In genomic region chr16:72270531-72270930, GRCh38 we compare ENCODE assay signal across 16 cellular contexts.
"Had no signal": no experiment of that assay in that cellular context is flagged by ENCODE, and none has a peak within 500 bp of the region (broad histone marks: within the 10 kb centered on the region; RNA-seq: fewer than 3 reads in every experiment).

No MANE protein-coding gene starts in this region.

- H3K27ac ChIP-seq: coronary artery, heart right ventricle, ovary, spleen had no signal

- H3K9me3 ChIP-seq: heart right ventricle, ovary, spleen had no signal

- H3K27me3 ChIP-seq: heart right ventricle, ovary, spleen had no signal

- DNase-seq: activated CD4-positive, alpha-beta T cell treated with anti-CD3 and anti-CD28 coated beads for 48 hours; activated CD8-positive, alpha-beta T cell treated with anti-CD3 and anti-CD28 coated beads, Interleukin-2, amount 10 ng/mL, durations not matched to agents 7 days and 5 days; activated naive CD4-positive, alpha-beta T cell treated with anti-CD3 and anti-CD28 coated beads, Interleukin-2, amount 10 ng/mL, durations not matched to agents 7 days and 5 days; activated T-cell treated with anti-CD3 and anti-CD28 coated beads, Interleukin-2, amount 50 U/mL, for 24 hours; aorta; erythroblast; heart right ventricle; immature natural killer cell; naive thymus-derived CD8-positive, alpha-beta T cell; ovary; spleen; stimulated activated naive B cell treated with anti-CD40 and anti-IgM and Interleukin-4, amounts not matched to agents 10 μg/mL and 1 μg/mL and 100 μg/mL, for 72 hours; SW 1271; T-helper 2 cell had no signal

- FAIRE-seq: endometrium had no signal

- H3K36me3 ChIP-seq: heart right ventricle, ovary, spleen had no signal

- H3K4me3 ChIP-seq: coronary artery, heart right ventricle, ovary, spleen had no signal

- H3K4me1 ChIP-seq: heart right ventricle, spleen had no signal
